ENCODE assay signal across 8 cellular contexts in genomic region chr3:195859061-195859845, GRCh38. TPM values are rescaled to one million over a fixed set of nuclear protein-coding genes. Genes with fewer than 3 reads are reported as not detected.
A peak's percentile ranks its signal among the peaks of the same experiment; 100 is the strongest.
DNase-seq lines count a peak whose midpoint lies in the region; ATAC-seq, FAIRE-seq and TF ChIP-seq lines count a peak whose summit lies in the region.

No MANE protein-coding gene starts in this region.

- no peak for TF ChIP-seq EP300 in suprapubic skin (IDR thresholded peaks at IDR 0.05)

- H3K36me3 ChIP-seq in HUES6 (ENCODE audit: control insufficient read depth, insufficient read depth, low read length): peaks cover 4% of the 10 kb centered on the region; the same call in 1 of the 2 replicates
- H3K36me3 ChIP-seq in suprapubic skin: no peaks in the 10 kb centered on the region

- TF ChIP-seq CTCF in D721Med (IDR thresholded peaks at IDR 0.05; ENCODE audit: insufficient read depth, missing control alignments): peak; percentile 97
- peak; percentile 97 for TF ChIP-seq CTCF in fibroblast of pulmonary artery (IDR thresholded peaks at IDR 0.05; ENCODE audit: low read length, missing control alignments)
- TF ChIP-seq CTCF in suprapubic skin (IDR thresholded peaks at IDR 0.05): peak; percentile 93 to 96

- TF ChIP-seq POLR2A in suprapubic skin (IDR thresholded peaks at IDR 0.05): no peak

- ATAC-seq in GM19467 (IDR thresholded peaks at IDR 0.05; ENCODE audit: unreplicated experiment): no peak

- H3K4me3 ChIP-seq in HUES6 (ENCODE audit: low read depth, low read length): 0 out of 2 replicates have a peak overlapping the region, but pooled peaks have one; percentile 10
- no peak overlapping the region for H3K4me3 ChIP-seq in fibroblast of pulmonary artery (replicated peaks; ENCODE audit: low read depth, low read length)
- peak overlapping the region; percentile 6 for H3K4me3 ChIP-seq in suprapubic skin

- H3K9me3 ChIP-seq in HUES6 (ENCODE audit: control insufficient read depth, insufficient read depth, low read depth, low read length) (no peaks in the 10 kb centered on the region), suprapubic skin (no peaks in the 10 kb centered on the region)

- 21% methylated on average over 20 of the region's 21 CpGs for WGBS in suprapubic skin

- H3K9ac ChIP-seq in HUES6 (ENCODE audit: low read length): peak overlapping the region; percentile 2

- DNase-seq in D721Med (ENCODE audit: insufficient read length, low spot score) (peak; percentile 91), RKO (ENCODE audit: low spot score) (peak; percentile 56), fibroblast of pulmonary artery (ENCODE audit: low read depth) (peak; percentile 68), nucleus accumbens (lab: John Stamatoyannopoulos, UW) (peak in 45 of 56 donors; percentile 6 to 87 (median 49)), suprapubic skin (ENCODE audit: low spot score in 2 of 2) (peak; percentile 90 to 92)
- peak; percentile 58 to 67 for DNase-seq in activated T-helper 1 cell treated with anti-CD3 and anti-CD28 coated beads, Interleukin-2, amount 50 U/mL, for 16 hours (ENCODE audit: low read depth in 1 of 2, low spot score in 1 of 2)

- no peak for FAIRE-seq in D721Med (lab: Jason Lieb, UNC)

- no peak overlapping the region for H3K27ac ChIP-seq in HUES6 (ENCODE audit: low read depth, low read length)
- no peak overlapping the region for H3K27ac ChIP-seq in suprapubic skin

- H3K4me1 ChIP-seq in HUES6 (ENCODE audit: control insufficient read depth, insufficient read depth, low read length): peaks cover 19% of the 10 kb centered on the region; the same call in 1 of the 2 replicates
- peaks cover 26% of the 10 kb centered on the region for H3K4me1 ChIP-seq in suprapubic skin

- no peaks in the 10 kb centered on the region for H3K27me3 ChIP-seq in HUES6 (ENCODE audit: control insufficient read depth, insufficient read depth, low read length)
- no peaks in the 10 kb centered on the region for H3K27me3 ChIP-seq in suprapubic skin

RNA-seq across cellular contexts. Expression of gene MUC4, which starts 47.5 kb away (rescaled TPM):
- not detected for total RNA-seq in suprapubic skin

RNA-seq across cellular contexts. Expression of gene TNK2, which starts 49.1 kb away (rescaled TPM):
- 100 to 1,000 TPM in 1 of 4 donors, 10 to 100 TPM in 3; 52.4 to 101 (median 70.0) TPM for total RNA-seq in suprapubic skin
